In genomic region chr9:116706310-116707290, GRCh38 we compare ENCODE assay signal across 14 cellular contexts. TPM values are rescaled to one million over a fixed set of nuclear protein-coding genes. Genes with fewer than 3 reads are reported as not detected.
DNase-seq lines count a peak whose midpoint lies in the region; ATAC-seq and TF ChIP-seq lines count a peak whose summit lies in the region.
"Had no signal": no experiment of that assay in that cellular context is flagged by ENCODE, and none has a peak within 500 bp of the region (broad histone marks: within the 10 kb centered on the region; RNA-seq: fewer than 3 reads in every experiment).

No MANE protein-coding gene starts in this region.

- no peak for TF ChIP-seq CTCF in WTC11 (IDR thresholded peaks at IDR 0.05)

- no peak overlapping the region for H3K4me3 Mint-ChIP-seq in WTC11
- H3K4me3 Mint-ChIP-seq: B cell; CD8-positive, alpha-beta T cell; H9 had no signal

- H4K91ac ChIP-seq in trophoblast cell (ENCODE audit: low read depth, low read length): no peak overlapping the region

- no CpG with 5 or more reads among the region's 8 CpGs for WGBS in trophoblast cell (ENCODE audit: extremely low coverage, insufficient coverage, insufficient read length)

- no peak overlapping the region for H3K27ac Mint-ChIP-seq in WTC11
- H3K27ac Mint-ChIP-seq: B cell; CD8-positive, alpha-beta T cell; H9 had no signal

- H2AK5ac ChIP-seq in trophoblast cell (ENCODE audit: low read length): no peak overlapping the region

- no peak overlapping the region for H2BK12ac ChIP-seq in trophoblast cell (ENCODE audit: low read length)

- no peaks in the 10 kb centered on the region for H3K27me3 Mint-ChIP-seq in WTC11 (ENCODE audit: low read depth)
- H3K27me3 Mint-ChIP-seq: B cell had no signal

- H3K79me2 ChIP-seq in trophoblast cell (ENCODE audit: control insufficient read depth, insufficient read depth, low read length, poor library complexity): no peaks in the 10 kb centered on the region

- ATAC-seq in WTC11 (0 out of 2 replicates have a peak, but pooled peaks have one; percentile 16), HG03521 (IDR thresholded peaks at IDR 0.05; ENCODE audit: unreplicated experiment) (no peak)
- ATAC-seq: CD8-positive, alpha-beta T cell; GM12878 had no signal

- peaks cover 9% of the 10 kb centered on the region for H3K4me1 Mint-ChIP-seq in WTC11
- H3K4me1 Mint-ChIP-seq: B cell had no signal

- H2BK120ac ChIP-seq in trophoblast cell (ENCODE audit: insufficient read depth, low read length, poor library complexity): no peak overlapping the region

- no peak overlapping the region for H3K4me2 ChIP-seq in trophoblast cell (ENCODE audit: low read length)
- H3K4me2 ChIP-seq: BLaER1 treated with 17β-estradiol and CSF1 and Interleukin-3, amounts not matched to agents 10 nM and 100 nM had no signal

- no peak overlapping the region for H2BK5ac ChIP-seq in trophoblast cell (ENCODE audit: low read depth, low read length, poor library complexity)

- H3K9ac ChIP-seq in trophoblast cell (ENCODE audit: low read length): no peak overlapping the region
- H3K9ac ChIP-seq: BLaER1 treated with 17β-estradiol and CSF1 and Interleukin-3, amounts not matched to agents 10 nM and 100 nM had no signal

- no peak overlapping the region for H4K12ac ChIP-seq in trophoblast cell (ENCODE audit: low read depth, low read length)

- H3K4me3 ChIP-seq in trophoblast cell (ENCODE audit: low read depth, low read length): no peak overlapping the region
- H3K4me3 ChIP-seq: BLaER1 treated with 17β-estradiol and CSF1 and Interleukin-3, amounts not matched to agents 10 nM and 100 nM; GM12878 had no signal

- H3K36me3 Mint-ChIP-seq in WTC11: peaks cover 6% of the 10 kb centered on the region; the same call in 1 of the 2 replicates

- H3K4ac ChIP-seq in trophoblast cell (ENCODE audit: low read depth, low read length): no peak overlapping the region

- no peaks in the 10 kb centered on the region for H3K4me1 ChIP-seq in trophoblast cell (ENCODE audit: control insufficient read depth in 1 of 2, insufficient read depth in 2 of 2, low read length in 2 of 2)
- H3K4me1 ChIP-seq: BLaER1 treated with 17β-estradiol and CSF1 and Interleukin-3, amounts not matched to agents 10 nM and 100 nM had no signal

- H3K9me3 ChIP-seq in trophoblast cell (ENCODE audit: insufficient read depth, low read depth, low read length): no peaks in the 10 kb centered on the region

- H3K36me3 ChIP-seq in trophoblast cell (ENCODE audit: control insufficient read depth in 1 of 2, insufficient read depth in 2 of 2, low read length in 2 of 2): no peaks in the 10 kb centered on the region

- H3K27me3 ChIP-seq in trophoblast cell (ENCODE audit: insufficient read depth, low read length): no peaks in the 10 kb centered on the region
- H3K27me3 ChIP-seq: BLaER1 treated with 17β-estradiol and CSF1 and Interleukin-3, amounts not matched to agents 10 nM and 100 nM had no signal

- H3K23ac ChIP-seq in trophoblast cell (ENCODE audit: low read length): no peak overlapping the region

- H4K8ac ChIP-seq in trophoblast cell (ENCODE audit: low read depth, low read length): no peak overlapping the region

- H2AFZ ChIP-seq in trophoblast cell (ENCODE audit: insufficient read depth, low read length, poor library complexity): no peak overlapping the region

- no peak overlapping the region for H3K27ac ChIP-seq in trophoblast cell (ENCODE audit: low read depth, low read length)
- H3K27ac ChIP-seq: BLaER1 treated with 17β-estradiol and CSF1 and Interleukin-3, amounts not matched to agents 10 nM and 100 nM; HL-60 had no signal

- CTCF ChIA-PET in WTC11 (lab: Charles Lee): interaction anchor here (1.2 kb wide), 1 partner anchor 21 kb away, joined by 4 read pairs; no protein-coding TSS in a partner anchor

- POLR2A ChIA-PET in WTC11 (lab: Charles Lee): no interaction called here

- H3K18ac ChIP-seq in trophoblast cell (ENCODE audit: low read length): no peak overlapping the region

- no peak for DNase-seq in WTC11 (ENCODE audit: low spot score)
- DNase-seq in cerebellum (ENCODE audit: low spot score): peak; percentile 27
- peak; percentile 80 to 84 for DNase-seq in trophoblast cell
- DNase-seq in NCI-H524 (lab: John Stamatoyannopoulos, UW): no peak
- no peak for DNase-seq in HuH-7.5 (ENCODE audit: low spot score)
- DNase-seq: Calu3; CD8-positive, alpha-beta T cell; H9; IMR-90 had no signal

- H3K79me1 ChIP-seq in trophoblast cell (ENCODE audit: low read length): no peaks in the 10 kb centered on the region

- H3K14ac ChIP-seq in trophoblast cell (ENCODE audit: low read length): no peak overlapping the region

- 0 out of 2 replicates have a peak, but pooled peaks cover 4% of the 10 kb centered on the region for H3K9me3 Mint-ChIP-seq in WTC11
- H3K9me3 Mint-ChIP-seq: CD8-positive, alpha-beta T cell; H9 had no signal

TF ChIP-seq in WTC11, 78 proteins besides CTCF, POLR2A, EP300 and RAD21:
- TF ChIP-seq SMAD3 (CRISPR knock-in tag; IDR thresholded peaks at IDR 0.05; ENCODE audit: borderline replicate concordance) (no peak), ZBTB43 (CRISPR knock-in tag; IDR thresholded peaks at IDR 0.05) (no peak), ATF2 (CRISPR knock-in tag; IDR thresholded peaks at IDR 0.05; ENCODE audit: borderline replicate concordance, low read depth) (no peak), CBFB (CRISPR knock-in tag; IDR thresholded peaks at IDR 0.05; ENCODE audit: low read depth) (no peak), ZNF263 (CRISPR knock-in tag; IDR thresholded peaks at IDR 0.05; ENCODE audit: low read depth) (no peak), GRHL2 (CRISPR knock-in tag; IDR thresholded peaks at IDR 0.05; ENCODE audit: insufficient replicate concordance, severe bottlenecking) (no peak), ZNF425 (CRISPR knock-in tag; conservative IDR thresholded peaks at IDR 0.05) (no peak), IRF2 (CRISPR knock-in tag; IDR thresholded peaks at IDR 0.05; ENCODE audit: borderline replicate concordance, low read depth) (no peak), IRF1 (CRISPR knock-in tag; IDR thresholded peaks at IDR 0.05) (no peak), GABPB1 (CRISPR knock-in tag; IDR thresholded peaks at IDR 0.05) (no peak)

RNA-seq across cellular contexts. Expression of gene TRIM32, which starts 19.5 kb away (rescaled TPM):
- total RNA-seq in WTC11 (2021) (17.5 to 21.0 TPM (median 20.1 TPM) in 3 replicates), cerebellum (13.3 TPM)
- 8.7 and 9.4 TPM in 2 replicates for polyA plus RNA-seq in trophoblast cell (2013)

Comparison
In these comparisons a context has a peak if more than half of its experiments do, and no peak if none do; other contexts are left out.
1. DNase-seq: peak in cerebellum (single experiment) and trophoblast cell (2 of 2); none in WTC11 (single experiment), NCI-H524 (0 of 2) and HuH-7.5 (single experiment).